1 cellular context compared by ENCODE assay signal in the genomic region with DNA sequence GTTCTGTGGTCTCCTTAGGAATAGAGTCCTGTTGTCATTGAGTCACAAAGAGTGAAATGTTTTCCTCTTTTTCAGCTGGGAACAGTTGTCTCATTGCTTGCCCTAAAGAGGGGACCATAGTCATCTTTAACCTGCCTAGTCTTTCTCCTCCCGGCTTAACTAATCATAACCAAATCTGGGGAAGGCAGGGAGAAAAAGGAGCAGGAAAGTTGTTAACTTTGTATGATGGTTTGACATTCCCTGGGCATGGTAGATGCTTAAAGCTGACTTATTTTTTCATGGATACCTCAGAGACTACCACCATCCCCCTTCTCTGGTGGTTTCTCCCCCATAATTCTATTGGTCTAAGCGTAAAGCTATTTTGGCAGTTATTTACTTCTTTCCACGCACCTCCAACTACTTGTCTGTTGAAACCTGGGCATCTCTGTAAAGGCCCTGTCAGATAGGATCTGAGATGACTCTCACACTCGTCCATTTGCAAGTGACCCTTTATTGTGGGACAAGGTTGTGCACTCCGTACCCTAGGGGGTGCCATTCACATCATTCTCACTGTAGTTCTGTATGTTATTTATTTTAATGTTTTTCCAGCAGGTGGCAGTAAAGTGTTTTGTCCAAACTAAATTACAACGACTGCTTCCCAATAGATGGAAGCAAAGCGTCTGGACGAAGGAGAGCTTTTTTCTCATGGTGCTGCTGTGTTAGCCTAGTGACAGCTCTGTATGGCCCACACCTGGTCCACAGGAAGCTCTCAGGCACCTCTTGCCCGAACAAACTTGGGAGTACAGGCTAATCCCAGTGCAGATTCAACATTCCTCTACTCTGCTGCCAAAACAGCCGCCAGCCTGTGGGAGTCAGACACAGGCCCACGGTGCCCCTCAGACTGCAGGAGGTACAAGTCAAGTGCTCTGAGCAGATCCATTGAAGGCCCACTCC.
TF ChIP-seq lines count a peak whose summit lies in the region.

No MANE protein-coding gene starts in this region.

TF ChIP-seq in endothelial cell of umbilical vein, 7 proteins besides CTCF, POLR2A, EP300 and RAD21 (continued from another document):
- no peak for TF ChIP-seq JUN (IDR thresholded peaks at IDR 0.05; ENCODE audit: borderline replicate concordance, insufficient read depth, insufficient read length, low read depth)
- TF ChIP-seq FOS (IDR thresholded peaks at IDR 0.05; ENCODE audit: borderline replicate concordance, insufficient read depth, low read length): no peak
- TF ChIP-seq MYC (IDR thresholded peaks at IDR 0.05; ENCODE audit: low read depth, low read length): no peak
